2 cellular contexts compared by ENCODE assay signal in the genomic region with DNA sequence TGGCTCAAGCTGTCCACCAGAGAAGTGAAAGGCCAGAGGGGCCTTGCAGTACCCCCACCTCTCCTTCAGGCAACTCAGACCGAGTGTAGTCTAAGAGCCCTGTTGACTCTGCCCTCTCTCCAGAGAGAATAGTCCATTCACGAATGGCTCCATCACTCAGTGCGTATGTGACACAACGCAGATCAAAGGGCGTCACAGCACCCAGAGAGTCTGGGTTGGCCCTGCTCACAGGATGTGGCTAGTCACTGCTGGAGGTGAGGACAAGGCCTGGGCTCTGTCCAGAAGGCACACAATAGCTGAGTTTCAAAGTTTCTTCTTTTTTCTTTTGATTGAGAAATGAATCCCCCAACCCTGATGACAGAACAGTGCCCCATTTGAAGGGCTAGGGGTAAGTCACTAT.
TF ChIP-seq lines count a peak whose summit lies in the region.

No MANE protein-coding gene starts in this region.

TF ChIP-seq in WTC11, 78 proteins besides CTCF, POLR2A, EP300 and RAD21 (continued from another document):
- no peak for TF ChIP-seq AFF4 (CRISPR knock-in tag; IDR thresholded peaks at IDR 0.05; ENCODE audit: borderline replicate concordance)
- no peak for TF ChIP-seq ZNF219 (CRISPR knock-in tag; IDR thresholded peaks at IDR 0.05; ENCODE audit: borderline replicate concordance)
- no peak for TF ChIP-seq RORB (CRISPR knock-in tag; IDR thresholded peaks at IDR 0.05)
- TF ChIP-seq RELA (CRISPR knock-in tag; IDR thresholded peaks at IDR 0.05; ENCODE audit: borderline replicate concordance), result no peak
- TF ChIP-seq JUN (CRISPR knock-in tag; IDR thresholded peaks at IDR 0.05), result no peak

TF ChIP-seq in SK-N-SH treated with all-trans-retinoic acid at 6 μM for 48 hours, 23 proteins besides CTCF, POLR2A, EP300 and RAD21 (continued from another document):
- TF ChIP-seq ARNTL (CRISPR knock-in tag; IDR thresholded peaks at IDR 0.05; ENCODE audit: borderline replicate concordance, low read depth) (no peak), PPARA (CRISPR knock-in tag; IDR thresholded peaks at IDR 0.05; ENCODE audit: borderline replicate concordance) (no peak), ZNF70 (CRISPR knock-in tag; IDR thresholded peaks at IDR 0.05) (no peak), ISL1 (CRISPR knock-in tag; IDR thresholded peaks at IDR 0.05) (no peak), CSDC2 (CRISPR knock-in tag; IDR thresholded peaks at IDR 0.05) (no peak), ZNF565 (CRISPR knock-in tag; conservative IDR thresholded peaks at IDR 0.05; ENCODE audit: low read depth) (no peak), ZC3H10 (CRISPR knock-in tag; IDR thresholded peaks at IDR 0.05) (no peak), RARB (CRISPR knock-in tag; IDR thresholded peaks at IDR 0.05) (no peak), ZNF8 (CRISPR knock-in tag; IDR thresholded peaks at IDR 0.05) (no peak)
- TF ChIP-seq, protein P1, sequence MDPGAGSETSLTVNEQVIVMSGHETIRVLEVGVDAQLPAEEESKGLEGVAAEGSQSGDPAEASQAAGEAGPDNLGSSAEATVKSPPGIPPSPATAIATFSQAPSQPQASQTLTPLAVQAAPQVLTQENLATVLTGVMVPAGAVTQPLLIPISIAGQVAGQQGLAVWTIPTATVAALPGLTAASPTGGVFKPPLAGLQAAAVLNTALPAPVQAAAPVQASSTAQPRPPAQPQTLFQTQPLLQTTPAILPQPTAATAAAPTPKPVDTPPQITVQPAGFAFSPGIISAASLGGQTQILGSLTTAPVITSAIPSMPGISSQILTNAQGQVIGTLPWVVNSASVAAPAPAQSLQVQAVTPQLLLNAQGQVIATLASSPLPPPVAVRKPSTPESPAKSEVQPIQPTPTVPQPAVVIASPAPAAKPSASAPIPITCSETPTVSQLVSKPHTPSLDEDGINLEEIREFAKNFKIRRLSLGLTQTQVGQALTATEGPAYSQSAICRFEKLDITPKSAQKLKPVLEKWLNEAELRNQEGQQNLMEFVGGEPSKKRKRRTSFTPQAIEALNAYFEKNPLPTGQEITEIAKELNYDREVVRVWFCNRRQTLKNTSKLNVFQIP (CRISPR knock-in tag; IDR thresholded peaks at IDR 0.05; ENCODE audit: borderline replicate concordance, low read depth), result no peak
TF ChIP-seq in SK-N-SH treated with all-trans-retinoic acid at 6 μM for 48 hours: peak in this region for 0.
